Comparison of ENCODE assay signal across 20 cellular contexts in the genomic region with DNA sequence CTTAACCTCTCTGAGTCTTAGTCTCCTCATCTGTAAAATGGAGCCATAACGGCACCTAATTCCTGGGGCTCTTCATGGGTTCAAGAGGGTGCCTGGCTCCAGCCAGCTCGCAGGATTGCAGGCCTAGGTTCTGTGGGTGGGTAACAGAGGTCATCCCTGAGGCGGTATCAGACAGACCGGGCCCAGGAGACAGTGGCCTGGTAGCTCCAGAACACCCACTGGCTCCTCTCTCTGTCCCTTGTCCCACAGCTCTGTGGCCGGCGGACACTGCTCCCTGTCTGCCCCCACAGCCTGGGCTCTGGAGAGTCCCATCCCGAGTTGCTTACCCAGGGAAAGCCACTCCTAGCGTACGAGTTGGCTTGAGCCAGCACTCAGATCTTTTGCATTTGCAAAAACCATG.
"Had no signal": no experiment of that assay in that cellular context is flagged by ENCODE, and none has a peak within 500 bp of the region (broad histone marks: within the 10 kb centered on the region; RNA-seq: fewer than 3 reads in every experiment).

No MANE protein-coding gene starts in this region.

- H3K36me3 ChIP-seq: pancreas had no signal

- FAIRE-seq: pancreas had no signal

- H3K27ac ChIP-seq: lower lobe of right lung, neutrophil, pancreas, tibial artery, vagina had no signal

- DNase-seq: activated CD4-positive, alpha-beta memory T cell treated with anti-CD3 and anti-CD28 coated beads, Interleukin-2, amount 10 ng/mL, durations not matched to agents 7 days and 5 days; activated CD4-positive, alpha-beta T cell treated with anti-CD3 and anti-CD28 coated beads for 48 hours; activated CD4-positive, CD25-positive, alpha-beta regulatory T cell; activated CD8-positive, alpha-beta memory T cell treated with anti-CD3 and anti-CD28 coated beads, Interleukin-2, amount 10 ng/mL, durations not matched to agents 7 days and 5 days; activated naive CD4-positive, alpha-beta T cell treated with Interleukin-2 at 50 U/mL for 16 hours; cortex of kidney; immature natural killer cell; lower lobe of right lung; naive thymus-derived CD8-positive, alpha-beta T cell; stimulated activated CD4-positive, alpha-beta T cell treated with anti-CD3 and anti-CD28 coated beads, Interleukin-12 subunit alpha, Interleukin-12 subunit beta, amount 100 ng/mL, for 4 hours; stimulated activated CD4-positive, alpha-beta T cell treated with anti-CD3 and anti-CD28 coated beads, Interleukin-1b, Interleukin-23, amount 100 ng/mL, for 48 hours; stimulated activated CD8-positive, alpha-beta memory T cell treated with anti-CD3 and anti-CD28 coated beads, Interleukin-4, amount 100 ng/mL, for 48 hours; stimulated activated naive CD4-positive, alpha-beta T cell had no signal

- ATAC-seq: activated CD8-positive, alpha-beta memory T cell treated with anti-CD3 and anti-CD28 coated beads, Interleukin-2, amount 10 ng/mL, durations not matched to agents 7 days and 5 days; esophagus mucosa; gastroesophageal sphincter; lower lobe of right lung; naive thymus-derived CD8-positive, alpha-beta T cell had no signal

- H3K9me3 ChIP-seq: ascending aorta, gastroesophageal sphincter, lower lobe of right lung, neutrophil, pancreas, tibial artery, vagina had no signal

- H3K4me3 ChIP-seq: ascending aorta, gastroesophageal sphincter, lower lobe of right lung, pancreas, tibial artery, vagina had no signal

- H3K4me1 ChIP-seq: lower lobe of right lung, vagina had no signal

- H3K27me3 ChIP-seq: ascending aorta, gastroesophageal sphincter, neutrophil, pancreas, tibial artery, vagina had no signal
